In the genomic region with DNA sequence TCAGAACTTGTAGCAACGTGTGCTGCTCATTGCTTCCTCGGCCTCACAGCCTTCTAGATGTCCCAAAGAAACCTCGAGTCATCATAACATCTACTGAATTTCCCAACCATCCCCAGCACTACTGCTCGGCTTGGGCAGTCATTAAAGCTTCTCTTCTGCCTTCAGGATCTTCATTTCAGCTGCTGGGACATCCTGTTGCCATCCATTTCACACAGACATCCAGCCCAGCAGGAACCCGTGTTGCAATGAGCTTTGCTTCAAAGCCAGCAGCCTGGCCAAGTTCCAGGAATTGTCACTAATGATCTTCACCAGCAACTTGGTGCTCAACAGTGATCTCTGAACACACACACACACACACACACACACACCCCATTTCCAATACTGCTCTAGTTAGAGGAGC, we compare ENCODE assay signal across 12 cellular contexts. TPM values are rescaled to one million over a fixed set of nuclear protein-coding genes. Genes with fewer than 3 reads are reported as not detected.
DNase-seq lines count a peak whose midpoint lies in the region; ATAC-seq and TF ChIP-seq lines count a peak whose summit lies in the region.
"Had no signal": no experiment of that assay in that cellular context is flagged by ENCODE, and none has a peak within 500 bp of the region (broad histone marks: within the 10 kb centered on the region; RNA-seq: fewer than 3 reads in every experiment).

No MANE protein-coding gene starts in this region.

- no peaks in the 10 kb centered on the region for H3K9me3 Mint-ChIP-seq in osteocyte (ENCODE audit: unreplicated experiment)
- H3K9me3 Mint-ChIP-seq: neural crest cell; stimulated activated effector memory CD8-positive, alpha-beta T cell treated with anti-CD3 and anti-CD28 coated beads, Interleukin-12 subunit alpha, Interleukin-12 subunit beta, amount 100 ng/mL, for 72 hours had no signal

- H3K4me3 ChIP-seq in fibroblast of the aortic adventitia (ENCODE audit: low read depth, low read length): no peak overlapping the region

- TF ChIP-seq CTCF in fibroblast of the aortic adventitia (IDR thresholded peaks at IDR 0.05; ENCODE audit: insufficient read depth, low read length) (no peak), osteocyte (IDR thresholded peaks at IDR 0.05) (no peak)

- ATAC-seq in stimulated activated naive CD8-positive, alpha-beta T cell treated with anti-CD3 and anti-CD28 coated beads, Interleukin-15, Interleukin-2, amounts not matched to agents 100 U/mL and 50 U/mL, for 24 hours: no peak
- no peak for ATAC-seq in GM18861 (IDR thresholded peaks at IDR 0.05; ENCODE audit: unreplicated experiment)
- ATAC-seq: stimulated activated effector memory CD8-positive, alpha-beta T cell treated with anti-CD3 and anti-CD28 coated beads, Interleukin-12 subunit alpha, Interleukin-12 subunit beta, amount 100 ng/mL, for 72 hours had no signal

- no peak overlapping the region for H3K4me3 Mint-ChIP-seq in osteocyte (ENCODE audit: unreplicated experiment)
- H3K4me3 Mint-ChIP-seq: neural crest cell; stimulated activated effector memory CD8-positive, alpha-beta T cell treated with anti-CD3 and anti-CD28 coated beads, Interleukin-12 subunit alpha, Interleukin-12 subunit beta, amount 100 ng/mL, for 72 hours had no signal

- no peaks in the 10 kb centered on the region for H3K27me3 Mint-ChIP-seq in osteocyte (ENCODE audit: unreplicated experiment)

- peaks cover 42% of the 10 kb centered on the region for H3K4me1 Mint-ChIP-seq in osteocyte (ENCODE audit: unreplicated experiment)
- H3K4me1 Mint-ChIP-seq: stimulated activated effector memory CD8-positive, alpha-beta T cell treated with anti-CD3 and anti-CD28 coated beads, Interleukin-12 subunit alpha, Interleukin-12 subunit beta, amount 100 ng/mL, for 72 hours had no signal

- peaks cover 11% of the 10 kb centered on the region for H3K36me3 Mint-ChIP-seq in osteocyte (ENCODE audit: unreplicated experiment)
- H3K36me3 Mint-ChIP-seq: stimulated activated effector memory CD8-positive, alpha-beta T cell treated with anti-CD3 and anti-CD28 coated beads, Interleukin-12 subunit alpha, Interleukin-12 subunit beta, amount 100 ng/mL, for 72 hours had no signal

- DNase-seq in EH (ENCODE audit: low read depth): peak; percentile 78
- DNase-seq in NCI-H510A treated with DMSO at 0.1 percent for 48 hours (lab: John Stamatoyannopoulos, UW): peak; percentile 84
- DNase-seq in fibroblast of the aortic adventitia (ENCODE audit: low read depth): peak; percentile 79
- no peak for DNase-seq in osteocyte (ENCODE audit: extremely low spot score, unreplicated experiment)
- DNase-seq in stimulated activated naive CD8-positive, alpha-beta T cell treated with anti-CD3 and anti-CD28 coated beads, Interleukin-15, Interleukin-2, amounts not matched to agents 100 U/mL and 50 U/mL, for 24 hours: no peak
- no peak for DNase-seq in activated CD4-positive, alpha-beta T cell treated with anti-CD3 and anti-CD28 coated beads, Interleukin-2, amount 50 U/mL, for 4 hours
- DNase-seq in activated CD4-positive, alpha-beta T cell treated with anti-CD3 and anti-CD28 coated beads, Interleukin-2, amount 50 U/mL, for 1 hour: no peak
- DNase-seq: DMS79 treated with DMSO at 0.1 percent for 48 hours, Karpas-422 had no signal

- H3K27ac Mint-ChIP-seq in osteocyte (ENCODE audit: unreplicated experiment): peak overlapping the region; percentile 91
- H3K27ac Mint-ChIP-seq: stimulated activated effector memory CD8-positive, alpha-beta T cell treated with anti-CD3 and anti-CD28 coated beads, Interleukin-12 subunit alpha, Interleukin-12 subunit beta, amount 100 ng/mL, for 72 hours had no signal

RNA-seq across cellular contexts. Expression of gene WLS, which starts 18.5 kb away (rescaled TPM):
- total RNA-seq in fibroblast of the aortic adventitia (ENCODE audit: low replicate concordance): 27.3 and 235 TPM in 2 replicates
- total RNA-seq in osteocyte: 334 and 341 TPM in 2 replicates

Comparison
In these comparisons a context has a peak if more than half of its experiments do, and no peak if none do; other contexts are left out.
1. DNase-seq: peak in EH (single experiment), NCI-H510A treated with DMSO at 0.1 percent for 48 hours (single experiment) and fibroblast of the aortic adventitia (single experiment); none in osteocyte (single experiment), stimulated activated naive CD8-positive, alpha-beta T cell treated with anti-CD3 and anti-CD28 coated beads, Interleukin-15, Interleukin-2, amounts not matched to agents 100 U/mL and 50 U/mL, for 24 hours (single experiment), activated CD4-positive, alpha-beta T cell treated with anti-CD3 and anti-CD28 coated beads, Interleukin-2, amount 50 U/mL, for 4 hours (0 of 2) and activated CD4-positive, alpha-beta T cell treated with anti-CD3 and anti-CD28 coated beads, Interleukin-2, amount 50 U/mL, for 1 hour (single experiment).